ENCODE assay signal across 8 cellular contexts in genomic region chr12:6723607-6724408, GRCh38. TPM values are rescaled to one million over a fixed set of nuclear protein-coding genes. Genes with fewer than 3 reads are reported as not detected.
DNase-seq lines count a peak whose midpoint lies in the region; ATAC-seq, FAIRE-seq and TF ChIP-seq lines count a peak whose summit lies in the region.

COPS7A (plus strand) TSS chr12:6724046; CDS start chr12:6724657, 611 bp downstream.

- H3K27ac Mint-ChIP-seq in endothelial cell (ENCODE audit: unreplicated experiment), result peak within 1 kb of the TSS; percentile 99
- H3K27ac Mint-ChIP-seq in mesothelial cell of epicardium, result peak within 1 kb of the TSS; percentile 83

- peaks cover 52% of the 10 kb centered on the region for H3K4me1 ChIP-seq in OCI-LY7 (ENCODE audit: insufficient read depth, low read length, poor library complexity, severe bottlenecking)

- FAIRE-seq in D721Med (lab: Jason Lieb, UNC), result no peak

- H3K27ac ChIP-seq in OCI-LY7 (ENCODE audit: low read depth, low read length, poor library complexity, severe bottlenecking), result peak within 1 kb of the TSS; percentile 77

- peak; percentile 83 for ATAC-seq in GM21526 (IDR thresholded peaks at IDR 0.05; ENCODE audit: low FRiP score, unreplicated experiment)

- CTCF ChIA-PET in OCI-LY7 (lab: Charles Lee; ENCODE audit: unreplicated experiment), result interaction anchor here (0.6 to 1.4 kb wide), 7 partner anchors 17 to 348 kb away, joined by 3 to 9 read pairs (median 3); no protein-coding TSS in a partner anchor

- POLR2A ChIA-PET in OCI-LY7 (lab: Charles Lee), result interaction anchor here (0.5 to 3.3 kb wide), 28 partner anchors 10 to 229 kb away, joined by 3 to 16 read pairs (median 4); partner anchors contain the start of genes CDCA3, GNB3, MLF2 and SPSB2

- peak within 1 kb of the TSS; percentile 94 for H3K4me3 Mint-ChIP-seq in endothelial cell (ENCODE audit: unreplicated experiment)
- peak within 1 kb of the TSS; percentile 76 for H3K4me3 Mint-ChIP-seq in mesothelial cell of epicardium

- H3K36me3 ChIP-seq in OCI-LY7 (ENCODE audit: insufficient read depth, low read length), result peaks cover 10% of the 10 kb centered on the region

- no peaks in the 10 kb centered on the region for H3K9me3 Mint-ChIP-seq in endothelial cell (ENCODE audit: unreplicated experiment)
- H3K9me3 Mint-ChIP-seq in mesothelial cell of epicardium, result peaks cover 4% of the 10 kb centered on the region

- no peaks in the 10 kb centered on the region for H3K9me2 ChIP-seq in OCI-LY7 (ENCODE audit: insufficient read depth, low read length)

- no peak for TF ChIP-seq CTCF in D721Med (IDR thresholded peaks at IDR 0.05; ENCODE audit: insufficient read depth, missing control alignments)
- TF ChIP-seq CTCF in OCI-LY7 (conservative IDR thresholded peaks at IDR 0.05; ENCODE audit: low read length), result peak; percentile 25; the same call in 1 of the 2 replicates
- no peak for TF ChIP-seq CTCF in endothelial cell (IDR thresholded peaks at IDR 0.05; ENCODE audit: unreplicated experiment)
- TF ChIP-seq CTCF in mesothelial cell of epicardium (IDR thresholded peaks at IDR 0.05; ENCODE audit: unreplicated experiment), result no peak

- H3K4me1 Mint-ChIP-seq in endothelial cell (ENCODE audit: unreplicated experiment), result peaks cover 26% of the 10 kb centered on the region
- peaks cover 17% of the 10 kb centered on the region for H3K4me1 Mint-ChIP-seq in mesothelial cell of epicardium

- H3K9me3 ChIP-seq in OCI-LY7 (ENCODE audit: low read length), result no peaks in the 10 kb centered on the region

- peak; percentile 91 for DNase-seq in D721Med (ENCODE audit: insufficient read length, low spot score)
- peak; percentile 95 for DNase-seq in HuH-7.5 (ENCODE audit: low spot score)
- DNase-seq in OCI-LY7 (ENCODE audit: low spot score), result peak; percentile 100
- peak; percentile 87 for DNase-seq in activated T-cell treated with anti-CD3 and anti-CD28 coated beads for 1 hour (ENCODE audit: low read depth)
- peak; percentile 92 for DNase-seq in endothelial cell (ENCODE audit: low spot score)
- peak; percentile 80 to 89 for DNase-seq in mesothelial cell of epicardium (ENCODE audit: low spot score in 2 of 2, unreplicated experiment in 2 of 2)
- DNase-seq in stimulated activated CD8-positive, alpha-beta memory T cell treated with anti-CD3 and anti-CD28 coated beads, Interleukin-15, amount 100 ng/mL, for 48 hours (ENCODE audit: low read depth in 2 of 2), result peak; percentile 96 to 98

- no peaks in the 10 kb centered on the region for H4K20me1 ChIP-seq in OCI-LY7 (ENCODE audit: insufficient read depth, low read length)

- H3K27me3 Mint-ChIP-seq in endothelial cell (ENCODE audit: unreplicated experiment) (peaks cover 5% of the 10 kb centered on the region), mesothelial cell of epicardium (ENCODE audit: low read depth) (peaks cover 17% of the 10 kb centered on the region)

- intact Hi-C loops in OCI-LY7 (cut with micrococcal nuclease; ENCODE audit: unreplicated experiment), result loop anchor here (1.0 kb wide), 4 partner anchors 27 to 61 kb away; partner anchors contain the start of genes ING4, MLF2 and ZNF384

- peak within 1 kb of the TSS; percentile 72; the same call in 1 of the 2 replicates for H2AFZ ChIP-seq in OCI-LY7 (ENCODE audit: low read length)

- peaks cover 11% of the 10 kb centered on the region; the same call in 1 of the 2 replicates for H3K79me2 ChIP-seq in OCI-LY7 (ENCODE audit: insufficient read depth, low read depth, low read length)

- H3K36me3 Mint-ChIP-seq in endothelial cell (ENCODE audit: low read depth, unreplicated experiment), result peaks cover 9% of the 10 kb centered on the region
- peaks cover 5% of the 10 kb centered on the region for H3K36me3 Mint-ChIP-seq in mesothelial cell of epicardium

- BruUV-seq in OCI-LY7 (replicated peaks; lab: Mats Ljungman, UMichigan), result no TSS peak

- peak within 1 kb of the TSS; percentile 90 for H3K4me2 ChIP-seq in OCI-LY7 (ENCODE audit: low read length)

- peak within 1 kb of the TSS; percentile 76 for H3K4me3 ChIP-seq in OCI-LY7 (ENCODE audit: low read depth, low read length, poor library complexity, severe bottlenecking)

RNA-seq across cellular contexts. Expression of gene COPS7A, which starts in this region (rescaled TPM):
- total RNA-seq in OCI-LY7 (2014; rRNA removed; shearing (Covaris generic)), result 64.8 and 71.2 TPM in 2 replicates
- total RNA-seq in OCI-LY7 (2022) (51.1 and 53.8 TPM in 2 replicates), endothelial cell (ENCODE audit: unreplicated experiment) (25.1 TPM), mesothelial cell of epicardium (34.1 to 37.6 TPM (median 34.8 TPM) in 3 replicates)

Comparison
In these comparisons a context has a peak if more than half of its experiments do, and no peak if none do; other contexts are left out.
1. Peak in every context shown above with its lines: DNase-seq, ATAC-seq, H3K4me3 ChIP-seq and H3K27ac ChIP-seq.